In the genomic region with DNA sequence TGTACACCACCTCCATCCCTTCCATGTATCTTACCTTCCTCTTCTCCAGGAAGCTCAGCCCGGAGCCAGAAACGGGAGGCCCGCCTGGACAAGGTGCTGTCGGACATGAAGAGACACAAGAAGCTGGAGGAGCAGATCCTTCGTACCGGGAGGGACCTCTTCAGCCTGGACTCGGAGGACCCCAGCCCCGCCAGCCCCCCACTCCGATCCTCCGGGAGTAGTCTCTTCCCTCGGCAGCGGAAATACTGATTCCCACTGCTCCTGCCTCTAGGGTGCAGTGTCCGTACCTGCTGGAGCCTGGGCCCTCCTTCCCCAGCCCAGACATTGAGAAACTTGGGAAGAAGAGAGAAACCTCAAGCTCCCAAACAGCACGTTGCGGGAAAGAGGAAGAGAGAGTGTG, we compare ENCODE assay signal across 8 cellular contexts. TPM values are rescaled to one million over a fixed set of nuclear protein-coding genes. Genes with fewer than 3 reads are reported as not detected.
DNase-seq lines count a peak whose midpoint lies in the region; ATAC-seq and TF ChIP-seq lines count a peak whose summit lies in the region.

No MANE protein-coding gene starts in this region.

- POLR2A ChIA-PET in HCT116 (lab: Charles Lee): interaction anchor here (0.7 to 4.3 kb wide), 7 partner anchors 10 to 201 kb away, joined by 3 to 14 read pairs (median 4); a partner anchor contains a TSS
- POLR2A ChIA-PET in GM10248 (lab: Yijun Ruan, JAX): interaction anchor here (0.6 kb wide), 1 partner anchor 169 kb away, joined by 7 read pairs; no protein-coding TSS in a partner anchor

- no peak for ATAC-seq in HCT116
- no peak for ATAC-seq in mucosa of descending colon
- ATAC-seq in GM19463 (IDR thresholded peaks at IDR 0.05; ENCODE audit: unreplicated experiment): no peak

- intact Hi-C loops in HCT116 (cut with micrococcal nuclease): loop anchor here (5.0 kb wide), 1 partner anchor 43 kb away; a partner anchor contains a TSS
- intact Hi-C loops in mucosa of descending colon (cut with DNase I, micrococcal nuclease): no loop called here

- in situ Hi-C loops in astrocyte of the spinal cord (cut with HindIII; ENCODE audit: low sequenced_read_pairs): no loop called here

- H2AFZ ChIP-seq in ACC112 (ENCODE audit: low read length, unreplicated experiment) (no peak overlapping the region), HCT116 (ENCODE audit: low read depth, low read length, poor library complexity, severe bottlenecking) (no peak overlapping the region)

- TF ChIP-seq CTCF in HCT116 (IDR thresholded peaks at IDR 0.05 in 2 of 3, conservative IDR thresholded peaks at IDR 0.05 in 1 of 3; ENCODE audit: borderline replicate concordance in 1 of 3, insufficient read depth in 1 of 3, low read depth in 2 of 3, low read length in 2 of 3) (peak in 2 of 3 experiments; percentile 53 to 59; a peak in 4 of 6 replicates), astrocyte of the spinal cord (IDR thresholded peaks at IDR 0.05; ENCODE audit: low read depth, low read length) (peak; percentile 35), mucosa of descending colon (IDR thresholded peaks at IDR 0.05) (peak; percentile 20), GM10248 (IDR thresholded peaks at IDR 0.05; ENCODE audit: control extremely low read depth, extremely low read depth, low read depth, missing control alignments) (no peak)

- TF ChIP-seq POLR2A in HCT116 (IDR thresholded peaks at IDR 0.05; ENCODE audit: borderline replicate concordance, extremely low read depth, insufficient read depth, insufficient read length): no peak

- DNase-seq in HCT116 (ENCODE audit: low read depth, low spot score) (no peak), astrocyte of the spinal cord (ENCODE audit: low read depth, low spot score) (no peak), mucosa of descending colon (peak; percentile 62 to 68 (median 62)), GM10248 (ENCODE audit: extremely low spot score) (no peak), NCI-H2227 treated with DMSO at 0.1 percent for 48 hours (lab: John Stamatoyannopoulos, UW) (no peak), Ammon's horn (ENCODE audit: low spot score) (no peak)

- H3K27ac ChIP-seq in ACC112 (ENCODE audit: low read depth, low read length) (no peak overlapping the region), HCT116 (ENCODE audit: low read depth, low read length) (peak overlapping the region; percentile 98)

- H3K36me3 ChIP-seq in ACC112 (ENCODE audit: insufficient read depth, low read length) (no peaks in the 10 kb centered on the region), HCT116 (ENCODE audit: control insufficient read depth in 1 of 2, insufficient read depth in 2 of 2, low read length in 2 of 2) (peaks cover 0 to 8% of the 10 kb centered on the region in 2 experiments; a peak in 2 of 4 replicates), mucosa of descending colon (ENCODE audit: low read depth) (no peaks in the 10 kb centered on the region)

- H3K79me2 ChIP-seq in ACC112 (ENCODE audit: control insufficient read depth, insufficient read depth, low read length, unreplicated experiment) (peaks cover 64% of the 10 kb centered on the region), HCT116 (ENCODE audit: insufficient read depth, low read length) (peaks cover 75% of the 10 kb centered on the region)

- no TSS peak for BruUV-seq in HCT116 (replicated peaks; lab: Mats Ljungman, UMichigan)

- H3K4me1 ChIP-seq in ACC112 (ENCODE audit: control insufficient read depth, insufficient read depth, low read length, unreplicated experiment) (peaks cover 52% of the 10 kb centered on the region), HCT116 (ENCODE audit: control insufficient read depth in 1 of 2, insufficient read depth in 2 of 2, low read length in 2 of 2) (peaks cover 55 to 88% of the 10 kb centered on the region in 2 experiments), mucosa of descending colon (ENCODE audit: low read depth) (peaks cover 72% of the 10 kb centered on the region)

- H4K20me1 ChIP-seq in HCT116 (ENCODE audit: insufficient read depth): no peaks in the 10 kb centered on the region; the same call in 1 of the 2 replicates

- H3K9me3 ChIP-seq in HCT116 (ENCODE audit: control insufficient read depth in 1 of 2, insufficient read depth in 1 of 2, low read depth in 1 of 2, low read length in 2 of 2): no peaks in the 10 kb centered on the region
- no peaks in the 10 kb centered on the region for H3K9me3 ChIP-seq in mucosa of descending colon

- no peaks in the 10 kb centered on the region for H3K27me3 ChIP-seq in ACC112 (ENCODE audit: insufficient read depth, low read length)
- no peaks in the 10 kb centered on the region for H3K27me3 ChIP-seq in HCT116 (ENCODE audit: insufficient read depth, low read length)

- no peak for TF ChIP-seq RAD21 in HCT116 (IDR thresholded peaks at IDR 0.05; ENCODE audit: low read depth)

- RAD21 ChIA-PET in HCT116 (lab: Charles Lee; ENCODE audit: low non-redundant PET in 1 of 2, low total read pairs in 2 of 2, uncharacterized antibody in 2 of 2, unreplicated experiment in 2 of 2): interaction anchor here in 1 of 2 experiments (0.6 to 2.0 kb wide), 2 partner anchors 29 to 141 kb away, joined by 6 to 8 read pairs; no protein-coding TSS in a partner anchor

- CTCF ChIA-PET in HCT116 (lab: Charles Lee): interaction anchor here (0.8 to 3.3 kb wide), 7 partner anchors 11 to 202 kb away, joined by 3 to 28 read pairs (median 4); a partner anchor contains a TSS
- CTCF ChIA-PET in GM10248 (lab: Yijun Ruan, JAX): interaction anchor here (2.0 to 11.3 kb wide), 6 partner anchors 10 to 34 kb away, joined by 4 to 93 read pairs (median 9); a partner anchor contains a TSS

- H3K4me2 ChIP-seq in HCT116 (ENCODE audit: low read length): peak overlapping the region; percentile 78

- H3K4me3 ChIP-seq in ACC112 (ENCODE audit: low read depth, low read length): peak overlapping the region; percentile 85
- H3K4me3 ChIP-seq in HCT116 (replicated peaks in 1 of 2; ENCODE audit: low read depth in 1 of 2, low read length in 2 of 2): peak overlapping the region; percentile 74 to 86
- H3K4me3 ChIP-seq in astrocyte of the spinal cord (ENCODE audit: low read depth, low read length): peak overlapping the region; percentile 65
- H3K4me3 ChIP-seq in mucosa of descending colon: no peak overlapping the region

- peak overlapping the region; percentile 67; the same call in 1 of the 2 replicates for H3K9ac ChIP-seq in HCT116 (ENCODE audit: low read length)

- H3K9me2 ChIP-seq in HCT116 (ENCODE audit: insufficient read depth): no peaks in the 10 kb centered on the region

TF ChIP-seq in HCT116, 20 proteins besides CTCF, POLR2A, EP300 and RAD21 (continues in another document):
- TF ChIP-seq, protein P1, sequence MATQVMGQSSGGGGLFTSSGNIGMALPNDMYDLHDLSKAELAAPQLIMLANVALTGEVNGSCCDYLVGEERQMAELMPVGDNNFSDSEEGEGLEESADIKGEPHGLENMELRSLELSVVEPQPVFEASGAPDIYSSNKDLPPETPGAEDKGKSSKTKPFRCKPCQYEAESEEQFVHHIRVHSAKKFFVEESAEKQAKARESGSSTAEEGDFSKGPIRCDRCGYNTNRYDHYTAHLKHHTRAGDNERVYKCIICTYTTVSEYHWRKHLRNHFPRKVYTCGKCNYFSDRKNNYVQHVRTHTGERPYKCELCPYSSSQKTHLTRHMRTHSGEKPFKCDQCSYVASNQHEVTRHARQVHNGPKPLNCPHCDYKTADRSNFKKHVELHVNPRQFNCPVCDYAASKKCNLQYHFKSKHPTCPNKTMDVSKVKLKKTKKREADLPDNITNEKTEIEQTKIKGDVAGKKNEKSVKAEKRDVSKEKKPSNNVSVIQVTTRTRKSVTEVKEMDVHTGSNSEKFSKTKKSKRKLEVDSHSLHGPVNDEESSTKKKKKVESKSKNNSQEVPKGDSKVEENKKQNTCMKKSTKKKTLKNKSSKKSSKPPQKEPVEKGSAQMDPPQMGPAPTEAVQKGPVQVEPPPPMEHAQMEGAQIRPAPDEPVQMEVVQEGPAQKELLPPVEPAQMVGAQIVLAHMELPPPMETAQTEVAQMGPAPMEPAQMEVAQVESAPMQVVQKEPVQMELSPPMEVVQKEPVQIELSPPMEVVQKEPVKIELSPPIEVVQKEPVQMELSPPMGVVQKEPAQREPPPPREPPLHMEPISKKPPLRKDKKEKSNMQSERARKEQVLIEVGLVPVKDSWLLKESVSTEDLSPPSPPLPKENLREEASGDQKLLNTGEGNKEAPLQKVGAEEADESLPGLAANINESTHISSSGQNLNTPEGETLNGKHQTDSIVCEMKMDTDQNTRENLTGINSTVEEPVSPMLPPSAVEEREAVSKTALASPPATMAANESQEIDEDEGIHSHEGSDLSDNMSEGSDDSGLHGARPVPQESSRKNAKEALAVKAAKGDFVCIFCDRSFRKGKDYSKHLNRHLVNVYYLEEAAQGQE (IDR thresholded peaks at IDR 0.05; ENCODE audit: low read depth): no peak
- TF ChIP-seq, protein P2, sequence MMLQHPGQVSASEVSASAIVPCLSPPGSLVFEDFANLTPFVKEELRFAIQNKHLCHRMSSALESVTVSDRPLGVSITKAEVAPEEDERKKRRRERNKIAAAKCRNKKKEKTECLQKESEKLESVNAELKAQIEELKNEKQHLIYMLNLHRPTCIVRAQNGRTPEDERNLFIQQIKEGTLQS (IDR thresholded peaks at IDR 0.05): no peak
- no peak for TF ChIP-seq ZNF274 (IDR thresholded peaks at IDR 0.05; ENCODE audit: low read depth, low read length)
- TF ChIP-seq SIN3A (IDR thresholded peaks at IDR 0.05; ENCODE audit: low read depth): no peak
- no peak for TF ChIP-seq SRF (IDR thresholded peaks at IDR 0.05; ENCODE audit: low read depth)
- TF ChIP-seq CEBPB (IDR thresholded peaks at IDR 0.05; ENCODE audit: low read depth): no peak
- no peak for TF ChIP-seq SP1 (IDR thresholded peaks at IDR 0.05; ENCODE audit: low read depth)
- no peak for TF ChIP-seq JUND (IDR thresholded peaks at IDR 0.05)

RNA-seq across cellular contexts. Expression of a gene that starts 0.8 kb away (rescaled TPM):
- 75.1 TPM for total RNA-seq in HCT116 (2021; ENCODE audit: unreplicated experiment)
- polyA plus RNA-seq in HCT116 (2012): 89.5 and 100 TPM in 2 replicates
- 100 to 1,000 TPM; 307 to 552 (median 529) TPM for total RNA-seq in mucosa of descending colon

RNA-seq across cellular contexts. Expression of a gene that starts 3.6 kb away (rescaled TPM):
- 28.9 TPM for total RNA-seq in HCT116 (2021; ENCODE audit: unreplicated experiment)
- 20.0 and 26.5 TPM in 2 replicates for polyA plus RNA-seq in HCT116 (2012)
- 10 to 100 TPM; 15.6 to 25.1 (median 20.5) TPM for total RNA-seq in mucosa of descending colon

RNA-seq across cellular contexts. Expression of a gene that starts 7.5 kb away (rescaled TPM):
- total RNA-seq in HCT116 (2021; ENCODE audit: unreplicated experiment) (4.0 TPM), mucosa of descending colon (10 to 100 TPM in 1 of 3 donors, under 1 TPM in 2; 0.81 to 15.2 (median 0.94) TPM)
- polyA plus RNA-seq in HCT116 (2012): 2.5 and 2.6 TPM in 2 replicates

RNA-seq across cellular contexts. Expression of a gene that starts 13.2 kb away (rescaled TPM):
- total RNA-seq in HCT116 (2021; ENCODE audit: unreplicated experiment) (256 TPM), mucosa of descending colon (100 to 1,000 TPM; 224 to 415 (median 225) TPM)
- 305 and 354 TPM in 2 replicates for polyA plus RNA-seq in HCT116 (2012)

RNA-seq across cellular contexts. Expression of a gene that starts 29.0 kb away (rescaled TPM):
- total RNA-seq in HCT116 (2021; ENCODE audit: unreplicated experiment): 155 TPM
- 141 and 166 TPM in 2 replicates for polyA plus RNA-seq in HCT116 (2012)
- total RNA-seq in mucosa of descending colon: 10 to 100 TPM; 24.7 to 56.2 (median 53.0) TPM

Comparison
In these comparisons a context has a peak if more than half of its experiments do, and no peak if none do; other contexts are left out.
1. DNase-seq: peak in mucosa of descending colon (3 of 3); none in HCT116 (single experiment), astrocyte of the spinal cord (single experiment), GM10248 (single experiment), NCI-H2227 treated with DMSO at 0.1 percent for 48 hours (single experiment) and Ammon's horn (single experiment).